Comparison of ENCODE assay signal across 15 cellular contexts in the genomic region with DNA sequence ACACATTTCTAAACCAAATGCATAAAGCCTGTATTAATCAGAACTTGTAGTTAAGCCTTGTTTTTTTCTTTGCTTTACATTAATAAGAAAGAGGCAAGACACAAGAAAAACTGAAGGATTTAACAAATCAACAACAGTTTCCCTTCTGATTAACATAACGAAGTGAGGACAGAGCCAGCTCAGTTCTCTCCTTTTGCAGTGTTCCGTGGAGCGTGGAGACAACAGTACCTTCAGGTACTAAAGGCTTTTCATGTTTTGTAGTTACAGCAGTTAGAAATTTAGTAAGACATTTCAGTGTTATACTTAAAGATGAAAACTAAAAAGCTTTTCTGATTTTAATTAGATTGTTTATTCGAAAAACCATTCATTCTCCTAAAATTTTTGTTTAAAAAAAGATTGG.
"Had no signal": no experiment of that assay in that cellular context is flagged by ENCODE, and none has a peak within 500 bp of the region (broad histone marks: within the 10 kb centered on the region; RNA-seq: fewer than 3 reads in every experiment).

No MANE protein-coding gene starts in this region.

- ATAC-seq: gastroesophageal sphincter, left colon had no signal

- DNase-seq: esophagus squamous epithelium; foreskin fibroblast; glutamatergic neuron; left colon; mesendoderm; naive B cell; nephron progenitor cell; posterior cingulate gyrus; sigmoid colon; stimulated activated naive CD4-positive, alpha-beta T cell; stomach; transverse colon had no signal

- FAIRE-seq: colon, keratinocyte had no signal
